In the genomic region with DNA sequence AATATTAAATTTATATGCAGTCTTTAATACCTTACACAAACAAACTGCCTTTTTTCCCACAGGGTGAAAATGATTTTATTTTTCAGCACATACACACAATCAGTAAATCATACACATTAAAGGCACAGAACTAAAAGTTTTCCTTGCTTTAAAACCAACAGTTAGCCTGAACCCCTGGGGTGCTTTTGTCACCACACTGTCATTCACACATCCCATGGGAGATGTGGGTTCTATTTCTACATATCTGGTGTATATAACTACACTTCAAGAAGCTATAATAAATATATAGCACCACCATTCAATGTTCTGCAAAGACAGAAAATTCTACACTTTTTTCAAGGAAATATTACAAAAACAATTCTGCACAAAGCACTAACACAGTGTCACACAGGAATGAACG, we compare ENCODE assay signal across 27 cellular contexts.
"Had no signal": no experiment of that assay in that cellular context is flagged by ENCODE, and none has a peak within 500 bp of the region (broad histone marks: within the 10 kb centered on the region; RNA-seq: fewer than 3 reads in every experiment).

No MANE protein-coding gene starts in this region.

- H3K4me3 Mint-ChIP-seq: mesothelial cell of epicardium; naive B cell; natural killer cell treated with Interleukin-12 subunit alpha and Interleukin-12 subunit beta and Interleukin-15 and Interleukin-18, amount 100 ng/mL, for 72 hours; neural crest cell; stimulated activated effector memory CD8-positive, alpha-beta T cell treated with anti-CD3 and anti-CD28 coated beads, Interleukin-12 subunit alpha, Interleukin-12 subunit beta, amount 100 ng/mL, for 72 hours had no signal

- H3K27ac Mint-ChIP-seq: mesothelial cell of epicardium; naive B cell; natural killer cell treated with Interleukin-12 subunit alpha and Interleukin-12 subunit beta and Interleukin-15 and Interleukin-18, amount 100 ng/mL, for 72 hours; stimulated activated effector memory CD8-positive, alpha-beta T cell treated with anti-CD3 and anti-CD28 coated beads, Interleukin-12 subunit alpha, Interleukin-12 subunit beta, amount 100 ng/mL, for 72 hours had no signal

- H3K27me3 ChIP-seq: dorsolateral prefrontal cortex, gastrocnemius medialis, sigmoid colon, stomach, thyroid gland, vagina had no signal

- H3K4me3 ChIP-seq: dorsolateral prefrontal cortex, gastrocnemius medialis, mucosa of descending colon, psoas muscle, sigmoid colon, stomach, thyroid gland, vagina had no signal

- H3K9me3 Mint-ChIP-seq: neural crest cell had no signal

- H3K36me3 ChIP-seq: gastrocnemius medialis, sigmoid colon, stomach, thyroid gland, vagina had no signal

- DNase-seq: dorsolateral prefrontal cortex; effector CD4-positive, alpha-beta T cell; foreskin fibroblast; gastrocnemius medialis; head of caudate nucleus; kidney; mesenchymal stem cell; mucosa of descending colon; naive B cell; nucleus accumbens; psoas muscle; right cardiac atrium; sigmoid colon; stimulated activated CD4-positive, alpha-beta T cell treated with anti-CD3 and anti-CD28 coated beads, Interleukin-2, amount 100 ng/mL, for 24 hours; stimulated activated CD4-positive, alpha-beta T cell treated with anti-CD3 and anti-CD28 coated beads, Interleukin-4, amount 100 ng/mL, for 24 hours; stimulated activated naive CD4-positive, alpha-beta T cell treated with Interleukin-2 at 50 U/mL for 16 hours; stomach; thyroid gland; trophoblast cell had no signal

- H3K9me3 ChIP-seq: gastrocnemius medialis, psoas muscle, sigmoid colon, stomach, thyroid gland, vagina had no signal

- ATAC-seq: esophagus mucosa; gastrocnemius medialis; left lobe of liver; mucosa of descending colon; natural killer cell treated with Interleukin-12 subunit alpha and Interleukin-12 subunit beta and Interleukin-15 and Interleukin-18, amount 100 ng/mL, for 72 hours; psoas muscle; right cardiac atrium; stimulated activated effector memory CD8-positive, alpha-beta T cell treated with anti-CD3 and anti-CD28 coated beads, Interleukin-12 subunit alpha, Interleukin-12 subunit beta, amount 100 ng/mL, for 72 hours had no signal

- H3K4me1 ChIP-seq: gastrocnemius medialis, psoas muscle, sigmoid colon, stomach, thyroid gland, vagina had no signal

- FAIRE-seq: kidney had no signal

- H3K4me1 Mint-ChIP-seq: mesothelial cell of epicardium; naive B cell; neural crest cell; stimulated activated effector memory CD8-positive, alpha-beta T cell treated with anti-CD3 and anti-CD28 coated beads, Interleukin-12 subunit alpha, Interleukin-12 subunit beta, amount 100 ng/mL, for 72 hours had no signal

- H3K36me3 Mint-ChIP-seq: mesothelial cell of epicardium; naive B cell; natural killer cell treated with Interleukin-12 subunit alpha and Interleukin-12 subunit beta and Interleukin-15 and Interleukin-18, amount 100 ng/mL, for 72 hours; stimulated activated effector memory CD8-positive, alpha-beta T cell treated with anti-CD3 and anti-CD28 coated beads, Interleukin-12 subunit alpha, Interleukin-12 subunit beta, amount 100 ng/mL, for 72 hours had no signal

- H3K27me3 Mint-ChIP-seq: naive B cell; natural killer cell treated with Interleukin-12 subunit alpha and Interleukin-12 subunit beta and Interleukin-15 and Interleukin-18, amount 100 ng/mL, for 72 hours had no signal

- H3K27ac ChIP-seq: dorsolateral prefrontal cortex, epithelial cell of prostate, gastrocnemius medialis, psoas muscle, sigmoid colon, stomach, thyroid gland, vagina had no signal
